Comparison of ENCODE assay signal across 8 cellular contexts in the genomic region with DNA sequence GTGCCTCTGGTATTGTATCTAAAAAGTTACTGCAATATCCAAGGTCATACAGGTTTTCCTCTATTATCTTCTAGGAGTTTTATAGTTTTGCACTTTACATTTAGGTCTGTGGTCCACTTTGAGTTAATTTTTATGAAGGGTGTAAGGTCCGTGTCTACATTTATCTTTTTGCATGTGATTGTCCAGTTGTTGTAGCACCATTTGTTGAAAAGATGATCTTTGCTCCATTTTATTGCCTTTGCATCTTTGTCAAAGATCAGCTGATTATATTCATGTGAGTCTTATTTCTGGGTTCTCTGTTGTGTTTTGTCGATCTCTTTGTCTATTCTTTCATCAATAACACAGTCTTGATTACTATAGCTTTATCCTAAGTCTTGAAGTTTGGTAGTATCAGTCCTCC. TPM values are rescaled to one million over a fixed set of nuclear protein-coding genes. Genes with fewer than 3 reads are reported as not detected.
"Had no signal": no experiment of that assay in that cellular context is flagged by ENCODE, and none has a peak within 500 bp of the region (broad histone marks: within the 10 kb centered on the region; RNA-seq: fewer than 3 reads in every experiment).

No MANE protein-coding gene starts in this region.

- FAIRE-seq: G401.6, GM12878, GM12891, GM12892, GM18507, GM19239 had no signal

- H3K4me3 ChIP-seq: GM12878 had no signal

- DNase-seq: GDM1, GF-D8 had no signal

- ATAC-seq: GM12878 had no signal

RNA-seq across cellular contexts. Expression of a gene that starts 6.7 kb away (rescaled TPM):
- total RNA-seq: GM12878 had no signal
